ENCODE assay signal across 1 cellular context in genomic region chr9:133149130-133150015, GRCh38.
A peak's percentile ranks its signal among the peaks of the same experiment; 100 is the strongest.
TF ChIP-seq lines count a peak whose summit lies in the region.

No MANE protein-coding gene starts in this region.

TF ChIP-seq in HEK293, 187 proteins besides CTCF, POLR2A, EP300 and RAD21 (continued from another document and continues in another):
- no peak for TF ChIP-seq ZNF518A (tag by site-specific recombination; conservative IDR thresholded peaks at IDR 0.05; ENCODE audit: low read depth)
- TF ChIP-seq ZNF121 (tag by site-specific recombination; IDR thresholded peaks at IDR 0.05): no peak
- TF ChIP-seq ZBTB20 (tag by site-specific recombination; IDR thresholded peaks at IDR 0.05): peak; percentile 97
- TF ChIP-seq ZNF274 (IDR thresholded peaks at IDR 0.05; ENCODE audit: low read length): no peak
- TF ChIP-seq ZNF274 (tag by site-specific recombination; IDR thresholded peaks at IDR 0.05; ENCODE audit: borderline replicate concordance): no peak
- TF ChIP-seq, protein P1, sequence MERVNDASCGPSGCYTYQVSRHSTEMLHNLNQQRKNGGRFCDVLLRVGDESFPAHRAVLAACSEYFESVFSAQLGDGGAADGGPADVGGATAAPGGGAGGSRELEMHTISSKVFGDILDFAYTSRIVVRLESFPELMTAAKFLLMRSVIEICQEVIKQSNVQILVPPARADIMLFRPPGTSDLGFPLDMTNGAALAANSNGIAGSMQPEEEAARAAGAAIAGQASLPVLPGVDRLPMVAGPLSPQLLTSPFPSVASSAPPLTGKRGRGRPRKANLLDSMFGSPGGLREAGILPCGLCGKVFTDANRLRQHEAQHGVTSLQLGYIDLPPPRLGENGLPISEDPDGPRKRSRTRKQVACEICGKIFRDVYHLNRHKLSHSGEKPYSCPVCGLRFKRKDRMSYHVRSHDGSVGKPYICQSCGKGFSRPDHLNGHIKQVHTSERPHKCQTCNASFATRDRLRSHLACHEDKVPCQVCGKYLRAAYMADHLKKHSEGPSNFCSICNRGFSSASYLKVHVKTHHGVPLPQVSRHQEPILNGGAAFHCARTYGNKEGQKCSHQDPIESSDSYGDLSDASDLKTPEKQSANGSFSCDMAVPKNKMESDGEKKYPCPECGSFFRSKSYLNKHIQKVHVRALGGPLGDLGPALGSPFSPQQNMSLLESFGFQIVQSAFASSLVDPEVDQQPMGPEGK (tag by site-specific recombination; IDR thresholded peaks at IDR 0.05): peak; percentile 96
- no peak for TF ChIP-seq ZNF311 (tag by site-specific recombination; IDR thresholded peaks at IDR 0.05; ENCODE audit: borderline replicate concordance)
- TF ChIP-seq, protein P2, sequence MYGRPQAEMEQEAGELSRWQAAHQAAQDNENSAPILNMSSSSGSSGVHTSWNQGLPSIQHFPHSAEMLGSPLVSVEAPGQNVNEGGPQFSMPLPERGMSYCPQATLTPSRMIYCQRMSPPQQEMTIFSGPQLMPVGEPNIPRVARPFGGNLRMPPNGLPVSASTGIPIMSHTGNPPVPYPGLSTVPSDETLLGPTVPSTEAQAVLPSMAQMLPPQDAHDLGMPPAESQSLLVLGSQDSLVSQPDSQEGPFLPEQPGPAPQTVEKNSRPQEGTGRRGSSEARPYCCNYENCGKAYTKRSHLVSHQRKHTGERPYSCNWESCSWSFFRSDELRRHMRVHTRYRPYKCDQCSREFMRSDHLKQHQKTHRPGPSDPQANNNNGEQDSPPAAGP (tag by site-specific recombination; IDR thresholded peaks at IDR 0.05): peak; percentile 86
- TF ChIP-seq HOXA7 (CRISPR knock-in tag; IDR thresholded peaks at IDR 0.05; ENCODE audit: borderline replicate concordance): no peak
- no peak for TF ChIP-seq ZNF623 (tag by site-specific recombination; IDR thresholded peaks at IDR 0.05)
- TF ChIP-seq ZNF23 (tag by site-specific recombination; IDR thresholded peaks at IDR 0.05; ENCODE audit: borderline replicate concordance): no peak
- TF ChIP-seq ZNF514 (tag by site-specific recombination; IDR thresholded peaks at IDR 0.05): no peak
- TF ChIP-seq ZFP37 (tag by site-specific recombination; IDR thresholded peaks at IDR 0.05): no peak
- no peak; the same call in none of the 2 replicates for TF ChIP-seq ZNF660 (tag by site-specific recombination; IDR thresholded peaks at IDR 0.05)
- 0 out of 2 replicates have a peak, but pooled peaks have one; percentile 48 for TF ChIP-seq KLF7 (tag by site-specific recombination; IDR thresholded peaks at IDR 0.05; ENCODE audit: borderline replicate concordance)
- no peak for TF ChIP-seq ZNF138 (tag by site-specific recombination; IDR thresholded peaks at IDR 0.05; ENCODE audit: borderline replicate concordance)
- no peak for TF ChIP-seq ZNF362 (tag by site-specific recombination; IDR thresholded peaks at IDR 0.05)
- no peak for TF ChIP-seq REPIN1 (tag by site-specific recombination; IDR thresholded peaks at IDR 0.05; ENCODE audit: low read depth)
- no peak for TF ChIP-seq MYNN (tag by site-specific recombination; IDR thresholded peaks at IDR 0.05; ENCODE audit: borderline replicate concordance)
- TF ChIP-seq BCL6B (tag by site-specific recombination; IDR thresholded peaks at IDR 0.05): no peak
- peak; percentile 72 for TF ChIP-seq EGR2 (tag by site-specific recombination; IDR thresholded peaks at IDR 0.05; ENCODE audit: low read depth)
- TF ChIP-seq ZNF449 (tag by site-specific recombination; IDR thresholded peaks at IDR 0.05): peak; percentile 68
- peak; percentile 70 for TF ChIP-seq ZNF2 (tag by site-specific recombination; IDR thresholded peaks at IDR 0.05)
- peak; percentile 66 for TF ChIP-seq ZNF366 (tag by site-specific recombination; conservative IDR thresholded peaks at IDR 0.05)
- TF ChIP-seq ZSCAN16 (tag by site-specific recombination; IDR thresholded peaks at IDR 0.05): no peak
- 0 out of 2 replicates have a peak, but pooled peaks have one; percentile 19 for TF ChIP-seq ZBTB21 (tag by site-specific recombination; IDR thresholded peaks at IDR 0.05)
- peak; percentile 68 for TF ChIP-seq KLF1 (tag by site-specific recombination; IDR thresholded peaks at IDR 0.05)
- TF ChIP-seq ZNF174 (tag by site-specific recombination; IDR thresholded peaks at IDR 0.05): no peak
- TF ChIP-seq KLF16 (tag by site-specific recombination; IDR thresholded peaks at IDR 0.05): peak; percentile 32; the same call in 1 of the 2 replicates
- TF ChIP-seq ZFHX2 (tag by site-specific recombination; conservative IDR thresholded peaks at IDR 0.05): peak; percentile 84
- TF ChIP-seq SCRT1 (tag by site-specific recombination; IDR thresholded peaks at IDR 0.05; ENCODE audit: borderline replicate concordance): peak; percentile 73; the same call in 1 of the 2 replicates
- TF ChIP-seq TRIM28 (IDR thresholded peaks at IDR 0.05; ENCODE audit: borderline replicate concordance, low read length): peak; percentile 33; the same call in 1 of the 2 replicates
- peak; percentile 88 for TF ChIP-seq ZBTB10 (tag by site-specific recombination; IDR thresholded peaks at IDR 0.05)
- TF ChIP-seq ZNF114 (tag by site-specific recombination; IDR thresholded peaks at IDR 0.05): no peak
- TF ChIP-seq ZNF248 (tag by site-specific recombination; IDR thresholded peaks at IDR 0.05): no peak
- TF ChIP-seq ZNF146 (tag by site-specific recombination; IDR thresholded peaks at IDR 0.05): peak; percentile 9; the same call in 1 of the 2 replicates
- no peak for TF ChIP-seq SALL2 (tag by site-specific recombination; IDR thresholded peaks at IDR 0.05; ENCODE audit: borderline replicate concordance)
- no peak for TF ChIP-seq ZNF830 (tag by site-specific recombination; IDR thresholded peaks at IDR 0.05; ENCODE audit: low read depth)
- no peak for TF ChIP-seq ZNF791 (tag by site-specific recombination; IDR thresholded peaks at IDR 0.05)
- TF ChIP-seq ZFP41 (tag by site-specific recombination; IDR thresholded peaks at IDR 0.05; ENCODE audit: borderline replicate concordance): no peak
- TF ChIP-seq, protein P3, sequence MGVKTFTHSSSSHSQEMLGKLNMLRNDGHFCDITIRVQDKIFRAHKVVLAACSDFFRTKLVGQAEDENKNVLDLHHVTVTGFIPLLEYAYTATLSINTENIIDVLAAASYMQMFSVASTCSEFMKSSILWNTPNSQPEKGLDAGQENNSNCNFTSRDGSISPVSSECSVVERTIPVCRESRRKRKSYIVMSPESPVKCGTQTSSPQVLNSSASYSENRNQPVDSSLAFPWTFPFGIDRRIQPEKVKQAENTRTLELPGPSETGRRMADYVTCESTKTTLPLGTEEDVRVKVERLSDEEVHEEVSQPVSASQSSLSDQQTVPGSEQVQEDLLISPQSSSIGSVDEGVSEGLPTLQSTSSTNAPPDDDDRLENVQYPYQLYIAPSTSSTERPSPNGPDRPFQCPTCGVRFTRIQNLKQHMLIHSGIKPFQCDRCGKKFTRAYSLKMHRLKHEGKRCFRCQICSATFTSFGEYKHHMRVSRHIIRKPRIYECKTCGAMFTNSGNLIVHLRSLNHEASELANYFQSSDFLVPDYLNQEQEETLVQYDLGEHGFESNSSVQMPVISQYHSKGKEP (tag by site-specific recombination; IDR thresholded peaks at IDR 0.05): 0 out of 2 replicates have a peak, but pooled peaks have one; percentile 23
